10 cellular contexts compared by ENCODE assay signal in the genomic region with DNA sequence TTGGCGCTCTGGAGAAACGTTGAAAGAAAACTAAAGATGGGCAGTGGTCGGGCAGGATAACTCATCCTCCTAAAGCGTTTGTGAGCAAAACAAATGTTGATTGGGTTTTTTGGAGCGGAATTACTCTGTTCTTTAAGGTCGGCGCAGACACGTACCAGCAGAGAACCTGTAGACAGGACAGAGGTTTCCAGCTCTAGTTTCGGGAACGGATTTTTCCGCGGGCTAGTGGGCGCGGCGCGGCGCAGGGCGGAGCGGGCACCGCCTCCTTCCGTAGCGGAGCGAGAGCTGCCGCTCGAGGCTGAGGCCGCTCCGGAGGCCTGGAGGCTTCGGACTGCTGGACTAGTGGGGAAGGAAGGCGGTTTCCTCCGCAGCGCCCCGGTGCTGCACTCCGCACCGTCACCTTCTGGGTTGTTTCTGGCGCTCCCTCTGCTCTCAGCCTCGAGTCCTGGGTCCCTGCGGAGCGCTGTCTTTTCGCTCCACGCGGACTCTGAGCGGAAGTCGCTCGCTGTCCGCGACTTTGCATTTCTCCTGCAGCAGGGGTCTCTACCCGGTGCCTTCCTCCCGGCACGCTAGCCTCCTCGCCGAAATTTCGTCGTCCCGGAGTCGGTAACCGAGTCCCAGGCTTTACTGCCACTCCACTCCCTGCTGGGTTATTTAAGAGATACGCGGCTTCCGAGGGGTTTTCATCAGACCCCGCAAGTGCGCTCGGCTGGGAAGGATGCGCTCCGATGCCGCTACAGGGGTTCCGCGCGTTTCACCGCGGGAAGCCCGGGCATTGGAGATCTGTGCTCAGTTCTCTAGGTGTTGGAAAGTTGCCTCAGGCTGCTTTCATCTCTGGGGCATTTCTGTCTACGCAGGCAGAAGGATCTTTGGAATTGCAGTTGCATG. TPM values are rescaled to one million over a fixed set of nuclear protein-coding genes. Genes with fewer than 3 reads are reported as not detected.
DNase-seq lines count a peak whose midpoint lies in the region; ATAC-seq, FAIRE-seq and TF ChIP-seq lines count a peak whose summit lies in the region.
"Had no signal": no experiment of that assay in that cellular context is flagged by ENCODE, and none has a peak within 500 bp of the region (broad histone marks: within the 10 kb centered on the region; RNA-seq: fewer than 3 reads in every experiment).

No MANE protein-coding gene starts in this region.

- H2BK12ac ChIP-seq in H1 (ENCODE audit: low read depth, low read length): peak overlapping the region; percentile 13; the same call in 1 of the 2 replicates

- no peak overlapping the region for H4K91ac ChIP-seq in H1 (replicated peaks; ENCODE audit: insufficient read length, low read length)

- TF ChIP-seq POLR2A in H1 (IDR thresholded peaks at IDR 0.05; ENCODE audit: control extremely low read depth in 1 of 2, low read depth in 2 of 2, low read length in 2 of 2): no peak

- peak overlapping the region; percentile 61; the same call in 1 of the 2 replicates for H2BK15ac ChIP-seq in H1 (ENCODE audit: low read length)

- H3K18ac ChIP-seq in H1 (ENCODE audit: extremely low read depth, low read length): peak overlapping the region; percentile 38; the same call in 1 of the 2 replicates

- H3K36me3 ChIP-seq in H1 (ENCODE audit: control insufficient read depth in 2 of 4, insufficient read depth in 4 of 4, low read length in 3 of 4) (no peaks in the 10 kb centered on the region), neuron (ENCODE audit: insufficient read depth, low read length) (no peaks in the 10 kb centered on the region)

- peaks cover 10 to 28% of the 10 kb centered on the region in 2 experiments for H4K20me1 ChIP-seq in H1 (replicated peaks in 1 of 2; ENCODE audit: control insufficient read depth in 1 of 2, insufficient read depth in 2 of 2, low read length in 2 of 2)

- no peak overlapping the region for H3K4ac ChIP-seq in H1 (replicated peaks; ENCODE audit: insufficient read length, low read depth, low read length)

- H2AFZ ChIP-seq in H1 (ENCODE audit: low read length): no peak overlapping the region
- peak overlapping the region; percentile 20 for H2AFZ ChIP-seq in neuron (ENCODE audit: low read depth, low read length)

- H3K27ac ChIP-seq in RWPE1 (no peak overlapping the region), H1 (ENCODE audit: low read depth, low read length) (no peak overlapping the region)

- no peak overlapping the region for H3K9ac ChIP-seq in H1 (replicated peaks in 1 of 4; ENCODE audit: extremely low read depth in 1 of 4, low read depth in 3 of 4, low read length in 3 of 4)

- DNase-seq in COLO668 (lab: John Stamatoyannopoulos, UW; ENCODE audit: unreplicated experiment) (peak; percentile 29), RWPE1 (ENCODE audit: low spot score) (peak; percentile 18), H1 (ENCODE audit: low read depth in 1 of 2, low spot score in 2 of 2) (peak in 1 of 2 experiments; percentile 77), frontal cortex (ENCODE audit: low spot score in 2 of 2) (no peak), HTR-8/SVneo (ENCODE audit: insufficient read length, low spot score) (no peak), hippocampal formation (lab: John Stamatoyannopoulos, UW) (no peak)

- H2AK5ac ChIP-seq in H1 (ENCODE audit: low read depth, low read length): no peak overlapping the region

- TF ChIP-seq EP300 in H1 (IDR thresholded peaks at IDR 0.05; ENCODE audit: borderline replicate concordance in 1 of 2, low read depth in 2 of 2, low read length in 2 of 2): no peak

- H3K4me3 ChIP-seq in H1 (ENCODE audit: extremely low read depth in 1 of 4, insufficient read depth in 2 of 4, low read depth in 3 of 4, low read length in 4 of 4) (peak overlapping the region; percentile 5 to 46 (median 23); a peak in 6 of 8 replicates), neuron (ENCODE audit: low read length) (peak overlapping the region; percentile 10)

- CTCF ChIA-PET in RWPE1 (lab: Yijun Ruan, JAX): no interaction called here
- CTCF ChIA-PET in H1 (lab: Charles Lee; ENCODE audit: partially characterized antibody): interaction anchor here (0.9 to 1.4 kb wide), 4 partner anchors 8 to 55 kb away, joined by 3 to 13 read pairs (median 4); no protein-coding TSS in a partner anchor

- no peak overlapping the region for H4K5ac ChIP-seq in H1 (ENCODE audit: insufficient read length, low read depth, low read length)

- H3K14ac ChIP-seq in H1 (ENCODE audit: insufficient read length): no peak overlapping the region

- FAIRE-seq in H1 (lab: Jason Lieb, UNC): no peak
- FAIRE-seq in frontal cortex (lab: Jason Lieb, UNC): no peak
- FAIRE-seq in HTR-8/SVneo (lab: Jason Lieb, UNC): no peak
- FAIRE-seq: TTC549 had no signal

- no peak overlapping the region for H3K56ac ChIP-seq in H1 (replicated peaks; ENCODE audit: insufficient read length, low read depth, low read length)

- 2% methylated on average over 71 of the region's 72 CpGs; no CpG with 5 or more reads in 1 of the 2 experiments for WGBS in H1 (ENCODE audit: extremely low coverage in 1 of 2, insufficient coverage in 1 of 2, insufficient read length in 1 of 2, insufficient replicate concordance in 2 of 2, low coverage in 1 of 2, low lambda C conversion rate in 2 of 2, missing lambda C conversion rate in 1 of 2), 2 experiments

- H4K8ac ChIP-seq in H1 (ENCODE audit: extremely low read depth, insufficient read depth, low read length): no peak overlapping the region

- H2BK5ac ChIP-seq in H1 (ENCODE audit: low read depth, low read length): no peak overlapping the region

- H3K79me2 ChIP-seq in H1 (ENCODE audit: control insufficient read depth in 1 of 2, insufficient read depth in 2 of 2, low read length in 2 of 2): no peaks in the 10 kb centered on the region

- H3K9me3 ChIP-seq in H1 (ENCODE audit: insufficient read depth in 2 of 2, low read depth in 1 of 2, low read length in 1 of 2) (0 out of 4 replicates have a peak, but pooled peaks cover 0 to 5% of the 10 kb centered on the region in 2 experiments), neuron (ENCODE audit: low read length) (peaks cover 2% of the 10 kb centered on the region)

- peaks cover 10 to 31% (median 18%) of the 10 kb centered on the region in 4 experiments for H3K4me1 ChIP-seq in H1 (replicated peaks in 1 of 4; ENCODE audit: control insufficient read depth in 3 of 4, insufficient read depth in 4 of 4, low read length in 3 of 4)
- peaks cover 13% of the 10 kb centered on the region for H3K4me1 ChIP-seq in neuron (ENCODE audit: insufficient read depth, low read length)

- POLR2A ChIA-PET in RWPE1 (lab: Yijun Ruan, JAX; ENCODE audit: low non-redundant PET): no interaction called here
- POLR2A ChIA-PET in H1 (lab: Charles Lee; ENCODE audit: partially characterized antibody): interaction anchor here (1.2 kb wide), 1 partner anchor 11 kb away, joined by 4 read pairs; no protein-coding TSS in a partner anchor

- ATAC-seq in HG03521 (IDR thresholded peaks at IDR 0.05; ENCODE audit: unreplicated experiment): no peak

- 0 out of 2 replicates have a peak overlapping the region, but pooled peaks have one; percentile 48 for H2BK20ac ChIP-seq in H1 (ENCODE audit: low read length)

- H3K79me1 ChIP-seq in H1 (ENCODE audit: low read depth, low read length): no peaks in the 10 kb centered on the region

- peaks cover 5% of the 10 kb centered on the region; the same call in 1 of the 2 replicates for H3K23me2 ChIP-seq in H1 (ENCODE audit: low read depth, low read length)

- no peak for TF ChIP-seq RAD21 in H1 (IDR thresholded peaks at IDR 0.05 in 1 of 2, conservative IDR thresholded peaks at IDR 0.05 in 1 of 2; ENCODE audit: low read depth in 2 of 2, low read length in 2 of 2)

- TF ChIP-seq CTCF in RWPE1 (conservative IDR thresholded peaks at IDR 0.05; ENCODE audit: low read depth): no peak
- TF ChIP-seq CTCF in H1 (IDR thresholded peaks at IDR 0.05; ENCODE audit: control extremely low read depth in 1 of 3, insufficient read depth in 1 of 3, low read depth in 1 of 3, low read length in 3 of 3): no peak

- peaks cover 96 to 100% (median 98%) of the 10 kb centered on the region in 4 experiments for H3K27me3 ChIP-seq in H1 (replicated peaks in 1 of 4; ENCODE audit: control insufficient read depth in 3 of 4, extremely low read depth in 1 of 4, insufficient read depth in 3 of 4, low read length in 3 of 4)
- H3K27me3 ChIP-seq in neuron (ENCODE audit: insufficient read depth, low read length): peaks cover 100% of the 10 kb centered on the region

- H2BK120ac ChIP-seq in H1 (replicated peaks; ENCODE audit: low read depth, low read length): no peak overlapping the region

- H3K23ac ChIP-seq in H1 (ENCODE audit: insufficient read length): no peak overlapping the region

- H3K4me2 ChIP-seq in H1 (ENCODE audit: insufficient read depth in 1 of 2, low read depth in 2 of 2, low read length in 2 of 2): peak overlapping the region; percentile 64 to 70

TF ChIP-seq in H1, 55 proteins besides CTCF, POLR2A, EP300 and RAD21 (continues in another document):
- TF ChIP-seq TAF7 (optimal IDR thresholded peaks at IDR 0.05; ENCODE audit: borderline replicate concordance, low read depth, low read length) (no peak), CBX8 (IDR thresholded peaks at IDR 0.05; ENCODE audit: borderline replicate concordance, low read depth, low read length) (0 out of 2 replicates have a peak, but pooled peaks have one; percentile 55), YY1 (IDR thresholded peaks at IDR 0.05; ENCODE audit: low read depth, low read length) (no peak), SP2 (IDR thresholded peaks at IDR 0.05; ENCODE audit: low read length) (no peak)

RNA-seq across cellular contexts. Expression of a gene that starts 7.0 kb away (rescaled TPM):
- not detected in 2 replicates for total RNA-seq in H1 (2021; fragmentation: NEBNext Ultra II Directional; extraction: Animal tissue kit (Norgen Biotek cat#: 25700))
- polyA plus RNA-seq in H1 (2011; rRNA removed): not detected in 2 replicates
- not detected for polyA plus RNA-seq in H1 (2011; cell fraction: cytosol; rRNA removed)
- polyA plus RNA-seq in H1 (2011; cell fraction: nucleus; rRNA removed): not detected
- polyA plus RNA-seq in H1 (2012, experiment 1 of 2): 0.04 TPM in 1 of 4 replicates, not detected in the others
- polyA plus RNA-seq in H1 (2012, experiment 2 of 2): not detected
- polyA plus RNA-seq in H1 (2013, experiment 1 of 2): under 0.01 TPM
- not detected for polyA plus RNA-seq in H1 (2013, experiment 2 of 2)
- 0.02 TPM in 1 of 2 replicates, not detected in the other for polyA minus RNA-seq in H1 (2011; rRNA and poly(A)+ RNA removed)
- polyA minus RNA-seq in H1 (2011; cell fraction: cytosol; rRNA and poly(A)+ RNA removed): not detected
- not detected for polyA minus RNA-seq in H1 (2011; cell fraction: nucleus; rRNA and poly(A)+ RNA removed)
- total RNA-seq in frontal cortex: under 0.01 TPM

RNA-seq across cellular contexts. Expression of a gene that starts 28.7 kb away (rescaled TPM):
- 0.27 TPM in 1 of 2 replicates, not detected in the other for total RNA-seq in H1 (2021; fragmentation: NEBNext Ultra II Directional; extraction: Animal tissue kit (Norgen Biotek cat#: 25700))
- 0.18 and 0.22 TPM in 2 replicates for polyA plus RNA-seq in H1 (2011; rRNA removed)
- 0.04 TPM for polyA plus RNA-seq in H1 (2011; cell fraction: cytosol; rRNA removed)
- 0.10 TPM for polyA plus RNA-seq in H1 (2011; cell fraction: nucleus; rRNA removed)
- 0.25 to 0.52 TPM (median 0.38 TPM) in 4 replicates for polyA plus RNA-seq in H1 (2012, experiment 1 of 2)
- 0.26 TPM for polyA plus RNA-seq in H1 (2012, experiment 2 of 2)
- polyA plus RNA-seq in H1 (2013, experiment 1 of 2): 0.10 TPM
- 0.17 TPM for polyA plus RNA-seq in H1 (2013, experiment 2 of 2)
- polyA minus RNA-seq in H1 (2011; rRNA and poly(A)+ RNA removed): 0.17 TPM in 1 of 2 replicates, not detected in the other
- polyA minus RNA-seq in H1 (2011; cell fraction: cytosol; rRNA and poly(A)+ RNA removed): not detected
- not detected for polyA minus RNA-seq in H1 (2011; cell fraction: nucleus; rRNA and poly(A)+ RNA removed)
- not detected for total RNA-seq in frontal cortex
- total RNA-seq: renal cortical epithelial cell had no signal

Comparison
In these comparisons a context has a peak if more than half of its experiments do, and no peak if none do; other contexts are left out.
1. DNase-seq: peak in COLO668 (single experiment) and RWPE1 (single experiment); none in frontal cortex (0 of 2), HTR-8/SVneo (single experiment) and hippocampal formation (0 of 2).